ENCODE assay signal across 7 cellular contexts in genomic region chr14:24801024-24801423, GRCh38.
"Had no signal": no experiment of that assay in that cellular context is flagged by ENCODE, and none has a peak within 500 bp of the region (broad histone marks: within the 10 kb centered on the region; RNA-seq: fewer than 3 reads in every experiment).

No MANE protein-coding gene starts in this region.

- H3K27ac ChIP-seq: HL-60 had no signal

- DNase-seq: IMR-90, KBM-7, KG1 had no signal

- ATAC-seq: K562 had no signal

- H3K4me1 Mint-ChIP-seq: IgD-negative memory B cell had no signal

- H3K27ac Mint-ChIP-seq: IgD-negative memory B cell had no signal

- H3K4me3 Mint-ChIP-seq: IgD-negative memory B cell had no signal

- FAIRE-seq: HTR-8/SVneo, K562 had no signal

- H3K9me3 Mint-ChIP-seq: IgD-negative memory B cell had no signal

- H3K4me3 ChIP-seq: K562 had no signal
